In the genomic region with DNA sequence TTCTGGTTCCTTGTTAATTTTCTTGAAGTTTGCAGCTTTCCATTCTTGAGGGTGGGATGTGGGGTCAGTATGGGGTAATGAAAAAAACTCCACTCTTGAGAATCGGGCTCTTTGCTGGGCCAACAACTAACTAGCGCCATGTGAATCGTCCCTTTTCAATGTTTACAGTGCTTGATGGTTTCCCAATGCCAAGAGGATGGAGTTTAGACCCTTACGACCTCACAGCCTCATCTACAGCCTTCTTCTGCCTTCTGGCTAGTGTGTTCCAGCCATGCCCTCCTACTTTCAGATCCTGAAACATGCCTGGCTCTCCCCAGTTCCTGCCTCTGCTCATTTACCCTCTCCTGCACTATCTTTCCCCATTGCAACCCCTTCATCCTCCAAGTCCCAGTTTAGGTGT, we compare ENCODE assay signal across 15 cellular contexts.
"Had no signal": no experiment of that assay in that cellular context is flagged by ENCODE, and none has a peak within 500 bp of the region (broad histone marks: within the 10 kb centered on the region; RNA-seq: fewer than 3 reads in every experiment).

No MANE protein-coding gene starts in this region.

- H3K4me3 ChIP-seq: cardiac muscle cell, lower lobe of right lung, tibial nerve had no signal

- ATAC-seq: activated CD8-positive, alpha-beta T cell treated with anti-CD3 and anti-CD28 coated beads, Interleukin-2, amount 10 ng/mL, durations not matched to agents 7 days and 5 days; activated naive CD8-positive, alpha-beta T cell treated with anti-CD3 and anti-CD28 coated beads, Interleukin-2, amount 50 U/mL, for 24 hours; natural killer cell; right cardiac atrium had no signal

- DNase-seq: activated CD4-positive, alpha-beta T cell treated with anti-CD3 and anti-CD28 coated beads for 4 hours; activated CD8-positive, alpha-beta memory T cell treated with anti-CD3 and anti-CD28 coated beads, Interleukin-2, amount 50 U/mL, for 48 hours; activated CD8-positive, alpha-beta T cell treated with anti-CD3 and anti-CD28 coated beads, Interleukin-2, amount 10 ng/mL, durations not matched to agents 7 days and 5 days; activated naive CD4-positive, alpha-beta T cell; activated naive CD8-positive, alpha-beta T cell treated with anti-CD3 and anti-CD28 coated beads, Interleukin-2, amount 50 U/mL, for 24 hours; hippocampal formation; lower lobe of right lung; natural killer cell; right cardiac atrium; small intestine; T-helper 9 cell; WERI-Rb-1 had no signal

- H3K27ac Mint-ChIP-seq: activated CD8-positive, alpha-beta T cell treated with anti-CD3 and anti-CD28 coated beads, Interleukin-2, amount 10 ng/mL, durations not matched to agents 7 days and 5 days; activated naive CD8-positive, alpha-beta T cell treated with anti-CD3 and anti-CD28 coated beads, Interleukin-2, amount 50 U/mL, for 24 hours; activated T-helper 1 cell treated with anti-CD3 and anti-CD28 coated beads, Interleukin-12 subunit alpha, Interleukin-12 subunit beta, Interleukin-2, Interleukin-4 antibody, amounts not matched to agents 30 ng/mL and 10 ng/mL and 1 ng/mL, durations not matched to agents 14 hours and 24 hours and 36 hours; natural killer cell had no signal

- H3K9me3 Mint-ChIP-seq: activated naive CD8-positive, alpha-beta T cell treated with anti-CD3 and anti-CD28 coated beads, Interleukin-2, amount 50 U/mL, for 24 hours; activated T-helper 1 cell treated with anti-CD3 and anti-CD28 coated beads, Interleukin-12 subunit alpha, Interleukin-12 subunit beta, Interleukin-2, Interleukin-4 antibody, amounts not matched to agents 30 ng/mL and 10 ng/mL and 1 ng/mL, durations not matched to agents 14 hours and 24 hours and 36 hours; natural killer cell had no signal

- H3K27ac ChIP-seq: cardiac muscle cell, lower lobe of right lung, tibial nerve, WERI-Rb-1 had no signal

- H3K4me3 Mint-ChIP-seq: activated CD8-positive, alpha-beta T cell treated with anti-CD3 and anti-CD28 coated beads, Interleukin-2, amount 10 ng/mL, durations not matched to agents 7 days and 5 days; activated naive CD8-positive, alpha-beta T cell treated with anti-CD3 and anti-CD28 coated beads, Interleukin-2, amount 50 U/mL, for 24 hours; activated T-helper 1 cell treated with anti-CD3 and anti-CD28 coated beads, Interleukin-12 subunit alpha, Interleukin-12 subunit beta, Interleukin-2, Interleukin-4 antibody, amounts not matched to agents 30 ng/mL and 10 ng/mL and 1 ng/mL, durations not matched to agents 14 hours and 24 hours and 36 hours; natural killer cell had no signal

- H3K36me3 Mint-ChIP-seq: natural killer cell had no signal

- H3K4me1 Mint-ChIP-seq: natural killer cell had no signal

- H3K36me3 ChIP-seq: cardiac muscle cell, lower lobe of right lung, tibial nerve, WERI-Rb-1 had no signal

- H3K4me1 ChIP-seq: tibial nerve had no signal

- H3K27me3 ChIP-seq: cardiac muscle cell, tibial nerve had no signal

- H3K9me3 ChIP-seq: lower lobe of right lung, tibial nerve had no signal
